Comparison of ENCODE assay signal across 1 cellular context in the genomic region with DNA sequence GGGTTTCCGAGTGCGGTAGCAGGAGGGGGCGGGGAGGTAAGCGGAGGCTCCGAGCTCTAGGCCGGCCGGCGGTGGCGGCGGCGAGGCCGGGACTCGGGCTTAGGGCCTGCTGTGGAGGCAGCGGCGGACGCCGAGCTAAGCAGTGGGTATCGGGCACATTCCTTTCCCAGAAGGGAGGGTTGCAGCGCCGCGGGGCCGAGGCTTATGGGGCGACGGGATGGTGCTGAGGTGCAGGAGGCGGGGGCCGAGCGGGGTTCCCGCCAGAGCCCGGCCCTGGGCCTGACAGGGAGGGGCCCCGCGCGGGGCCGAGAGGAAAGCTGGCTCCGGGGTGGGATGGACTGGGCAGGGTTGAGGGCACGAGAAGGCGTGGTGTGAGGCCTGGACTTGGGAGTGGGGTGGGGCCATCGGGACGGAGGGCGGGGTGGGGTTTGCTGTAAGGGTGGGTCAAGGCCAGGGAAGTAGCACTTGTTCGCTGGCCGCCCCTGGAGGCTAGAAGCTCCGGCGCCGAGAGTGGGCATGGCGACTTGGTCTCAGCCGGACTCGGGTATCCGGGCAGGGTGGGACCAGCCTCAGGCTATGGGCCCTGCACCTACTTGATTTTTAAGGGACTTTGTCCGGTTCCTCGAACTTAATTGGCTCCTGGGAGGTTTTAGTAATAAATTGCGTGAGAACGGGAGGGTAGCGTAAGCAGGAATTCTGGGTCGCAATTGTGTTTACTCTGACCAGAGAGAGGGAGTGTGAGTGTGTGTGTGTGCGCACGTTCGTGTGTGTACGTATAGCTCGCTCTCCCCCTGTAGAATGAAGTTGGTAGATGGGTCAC.
A peak's percentile ranks its signal among the peaks of the same experiment; 100 is the strongest.
TF ChIP-seq lines count a peak whose summit lies in the region.

A gene with protein sequence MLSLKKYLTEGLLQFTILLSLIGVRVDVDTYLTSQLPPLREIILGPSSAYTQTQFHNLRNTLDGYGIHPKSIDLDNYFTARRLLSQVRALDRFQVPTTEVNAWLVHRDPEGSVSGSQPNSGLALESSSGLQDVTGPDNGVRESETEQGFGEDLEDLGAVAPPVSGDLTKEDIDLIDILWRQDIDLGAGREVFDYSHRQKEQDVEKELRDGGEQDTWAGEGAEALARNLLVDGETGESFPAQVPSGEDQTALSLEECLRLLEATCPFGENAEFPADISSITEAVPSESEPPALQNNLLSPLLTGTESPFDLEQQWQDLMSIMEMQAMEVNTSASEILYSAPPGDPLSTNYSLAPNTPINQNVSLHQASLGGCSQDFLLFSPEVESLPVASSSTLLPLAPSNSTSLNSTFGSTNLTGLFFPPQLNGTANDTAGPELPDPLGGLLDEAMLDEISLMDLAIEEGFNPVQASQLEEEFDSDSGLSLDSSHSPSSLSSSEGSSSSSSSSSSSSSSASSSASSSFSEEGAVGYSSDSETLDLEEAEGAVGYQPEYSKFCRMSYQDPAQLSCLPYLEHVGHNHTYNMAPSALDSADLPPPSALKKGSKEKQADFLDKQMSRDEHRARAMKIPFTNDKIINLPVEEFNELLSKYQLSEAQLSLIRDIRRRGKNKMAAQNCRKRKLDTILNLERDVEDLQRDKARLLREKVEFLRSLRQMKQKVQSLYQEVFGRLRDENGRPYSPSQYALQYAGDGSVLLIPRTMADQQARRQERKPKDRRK (plus strand): TSS at position 39 of the 820 bp plus-strand sequence. CDS start 2,760 bp downstream, outside the sequence.

TF ChIP-seq in HepG2, 621 proteins besides CTCF, POLR2A, EP300 and RAD21 (continued from another document and continues in another):
- no peak for TF ChIP-seq ZNF180 (CRISPR knock-in tag; IDR thresholded peaks at IDR 0.05; ENCODE audit: borderline replicate concordance, low read depth)
- TF ChIP-seq ATAD3A (CRISPR knock-in tag; IDR thresholded peaks at IDR 0.05) = no peak
- no peak for TF ChIP-seq ZNF496 (CRISPR knock-in tag; IDR thresholded peaks at IDR 0.05; ENCODE audit: insufficient replicate concordance)
- TF ChIP-seq, protein P1, sequence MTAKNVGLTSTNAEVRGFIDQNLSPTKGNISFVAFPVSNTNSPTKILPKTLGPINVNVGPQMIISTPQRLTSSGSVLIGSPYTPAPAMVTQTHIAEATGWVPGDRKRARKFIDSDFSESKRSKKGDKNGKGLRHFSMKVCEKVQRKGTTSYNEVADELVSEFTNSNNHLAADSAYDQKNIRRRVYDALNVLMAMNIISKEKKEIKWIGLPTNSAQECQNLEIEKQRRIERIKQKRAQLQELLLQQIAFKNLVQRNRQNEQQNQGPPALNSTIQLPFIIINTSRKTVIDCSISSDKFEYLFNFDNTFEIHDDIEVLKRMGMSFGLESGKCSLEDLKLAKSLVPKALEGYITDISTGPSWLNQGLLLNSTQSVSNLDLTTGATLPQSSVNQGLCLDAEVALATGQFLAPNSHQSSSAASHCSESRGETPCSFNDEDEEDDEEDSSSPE (CRISPR knock-in tag; IDR thresholded peaks at IDR 0.05) = peak; percentile 69
- no peak; the same call in 1 of the 2 replicates for TF ChIP-seq MTF2 (CRISPR knock-in tag; IDR thresholded peaks at IDR 0.05; ENCODE audit: borderline replicate concordance)
- TF ChIP-seq DNMT3B (CRISPR knock-in tag; conservative IDR thresholded peaks at IDR 0.05) = no peak
- TF ChIP-seq, protein P2, sequence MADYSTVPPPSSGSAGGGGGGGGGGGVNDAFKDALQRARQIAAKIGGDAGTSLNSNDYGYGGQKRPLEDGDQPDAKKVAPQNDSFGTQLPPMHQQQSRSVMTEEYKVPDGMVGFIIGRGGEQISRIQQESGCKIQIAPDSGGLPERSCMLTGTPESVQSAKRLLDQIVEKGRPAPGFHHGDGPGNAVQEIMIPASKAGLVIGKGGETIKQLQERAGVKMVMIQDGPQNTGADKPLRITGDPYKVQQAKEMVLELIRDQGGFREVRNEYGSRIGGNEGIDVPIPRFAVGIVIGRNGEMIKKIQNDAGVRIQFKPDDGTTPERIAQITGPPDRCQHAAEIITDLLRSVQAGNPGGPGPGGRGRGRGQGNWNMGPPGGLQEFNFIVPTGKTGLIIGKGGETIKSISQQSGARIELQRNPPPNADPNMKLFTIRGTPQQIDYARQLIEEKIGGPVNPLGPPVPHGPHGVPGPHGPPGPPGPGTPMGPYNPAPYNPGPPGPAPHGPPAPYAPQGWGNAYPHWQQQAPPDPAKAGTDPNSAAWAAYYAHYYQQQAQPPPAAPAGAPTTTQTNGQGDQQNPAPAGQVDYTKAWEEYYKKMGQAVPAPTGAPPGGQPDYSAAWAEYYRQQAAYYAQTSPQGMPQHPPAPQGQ (CRISPR knock-in tag; IDR thresholded peaks at IDR 0.05; ENCODE audit: borderline replicate concordance) = 0 out of 2 replicates have a peak, but pooled peaks have one; percentile 81
- peak; percentile 86 for TF ChIP-seq FOXO1 (CRISPR knock-in tag; IDR thresholded peaks at IDR 0.05)
- TF ChIP-seq GABPB1 (CRISPR knock-in tag; IDR thresholded peaks at IDR 0.05) = peak; percentile 88; the same call in 1 of the 2 replicates
- TF ChIP-seq, protein P3, sequence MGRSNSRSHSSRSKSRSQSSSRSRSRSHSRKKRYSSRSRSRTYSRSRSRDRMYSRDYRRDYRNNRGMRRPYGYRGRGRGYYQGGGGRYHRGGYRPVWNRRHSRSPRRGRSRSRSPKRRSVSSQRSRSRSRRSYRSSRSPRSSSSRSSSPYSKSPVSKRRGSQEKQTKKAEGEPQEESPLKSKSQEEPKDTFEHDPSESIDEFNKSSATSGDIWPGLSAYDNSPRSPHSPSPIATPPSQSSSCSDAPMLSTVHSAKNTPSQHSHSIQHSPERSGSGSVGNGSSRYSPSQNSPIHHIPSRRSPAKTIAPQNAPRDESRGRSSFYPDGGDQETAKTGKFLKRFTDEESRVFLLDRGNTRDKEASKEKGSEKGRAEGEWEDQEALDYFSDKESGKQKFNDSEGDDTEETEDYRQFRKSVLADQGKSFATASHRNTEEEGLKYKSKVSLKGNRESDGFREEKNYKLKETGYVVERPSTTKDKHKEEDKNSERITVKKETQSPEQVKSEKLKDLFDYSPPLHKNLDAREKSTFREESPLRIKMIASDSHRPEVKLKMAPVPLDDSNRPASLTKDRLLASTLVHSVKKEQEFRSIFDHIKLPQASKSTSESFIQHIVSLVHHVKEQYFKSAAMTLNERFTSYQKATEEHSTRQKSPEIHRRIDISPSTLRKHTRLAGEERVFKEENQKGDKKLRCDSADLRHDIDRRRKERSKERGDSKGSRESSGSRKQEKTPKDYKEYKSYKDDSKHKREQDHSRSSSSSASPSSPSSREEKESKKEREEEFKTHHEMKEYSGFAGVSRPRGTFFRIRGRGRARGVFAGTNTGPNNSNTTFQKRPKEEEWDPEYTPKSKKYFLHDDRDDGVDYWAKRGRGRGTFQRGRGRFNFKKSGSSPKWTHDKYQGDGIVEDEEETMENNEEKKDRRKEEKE (IDR thresholded peaks at IDR 0.05) = no peak
- TF ChIP-seq, protein P4, sequence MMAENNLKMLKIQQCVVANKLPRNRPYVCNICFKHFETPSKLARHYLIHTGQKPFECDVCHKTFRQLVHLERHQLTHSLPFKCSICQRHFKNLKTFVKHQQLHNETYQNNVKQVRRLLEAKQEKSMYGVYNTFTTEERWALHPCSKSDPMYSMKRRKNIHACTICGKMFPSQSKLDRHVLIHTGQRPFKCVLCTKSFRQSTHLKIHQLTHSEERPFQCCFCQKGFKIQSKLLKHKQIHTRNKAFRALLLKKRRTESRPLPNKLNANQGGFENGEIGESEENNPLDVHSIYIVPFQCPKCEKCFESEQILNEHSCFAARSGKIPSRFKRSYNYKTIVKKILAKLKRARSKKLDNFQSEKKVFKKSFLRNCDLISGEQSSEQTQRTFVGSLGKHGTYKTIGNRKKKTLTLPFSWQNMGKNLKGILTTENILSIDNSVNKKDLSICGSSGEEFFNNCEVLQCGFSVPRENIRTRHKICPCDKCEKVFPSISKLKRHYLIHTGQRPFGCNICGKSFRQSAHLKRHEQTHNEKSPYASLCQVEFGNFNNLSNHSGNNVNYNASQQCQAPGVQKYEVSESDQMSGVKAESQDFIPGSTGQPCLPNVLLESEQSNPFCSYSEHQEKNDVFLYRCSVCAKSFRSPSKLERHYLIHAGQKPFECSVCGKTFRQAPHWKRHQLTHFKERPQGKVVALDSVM (CRISPR knock-in tag; IDR thresholded peaks at IDR 0.05) = peak; percentile 81
- TF ChIP-seq, protein P5, sequence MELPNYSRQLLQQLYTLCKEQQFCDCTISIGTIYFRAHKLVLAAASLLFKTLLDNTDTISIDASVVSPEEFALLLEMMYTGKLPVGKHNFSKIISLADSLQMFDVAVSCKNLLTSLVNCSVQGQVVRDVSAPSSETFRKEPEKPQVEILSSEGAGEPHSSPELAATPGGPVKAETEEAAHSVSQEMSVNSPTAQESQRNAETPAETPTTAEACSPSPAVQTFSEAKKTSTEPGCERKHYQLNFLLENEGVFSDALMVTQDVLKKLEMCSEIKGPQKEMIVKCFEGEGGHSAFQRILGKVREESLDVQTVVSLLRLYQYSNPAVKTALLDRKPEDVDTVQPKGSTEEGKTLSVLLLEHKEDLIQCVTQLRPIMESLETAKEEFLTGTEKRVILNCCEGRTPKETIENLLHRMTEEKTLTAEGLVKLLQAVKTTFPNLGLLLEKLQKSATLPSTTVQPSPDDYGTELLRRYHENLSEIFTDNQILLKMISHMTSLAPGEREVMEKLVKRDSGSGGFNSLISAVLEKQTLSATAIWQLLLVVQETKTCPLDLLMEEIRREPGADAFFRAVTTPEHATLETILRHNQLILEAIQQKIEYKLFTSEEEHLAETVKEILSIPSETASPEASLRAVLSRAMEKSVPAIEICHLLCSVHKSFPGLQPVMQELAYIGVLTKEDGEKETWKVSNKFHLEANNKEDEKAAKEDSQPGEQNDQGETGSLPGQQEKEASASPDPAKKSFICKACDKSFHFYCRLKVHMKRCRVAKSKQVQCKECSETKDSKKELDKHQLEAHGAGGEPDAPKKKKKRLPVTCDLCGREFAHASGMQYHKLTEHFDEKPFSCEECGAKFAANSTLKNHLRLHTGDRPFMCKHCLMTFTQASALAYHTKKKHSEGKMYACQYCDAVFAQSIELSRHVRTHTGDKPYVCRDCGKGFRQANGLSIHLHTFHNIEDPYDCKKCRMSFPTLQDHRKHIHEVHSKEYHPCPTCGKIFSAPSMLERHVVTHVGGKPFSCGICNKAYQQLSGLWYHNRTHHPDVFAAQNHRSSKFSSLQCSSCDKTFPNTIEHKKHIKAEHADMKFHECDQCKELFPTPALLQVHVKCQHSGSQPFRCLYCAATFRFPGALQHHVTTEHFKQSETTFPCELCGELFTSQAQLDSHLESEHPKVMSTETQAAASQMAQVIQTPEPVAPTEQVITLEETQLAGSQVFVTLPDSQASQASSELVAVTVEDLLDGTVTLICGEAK (IDR thresholded peaks at IDR 0.05) = no peak
- TF ChIP-seq, protein P5 (CRISPR knock-in tag; IDR thresholded peaks at IDR 0.05) = peak; percentile 0; the same call in 1 of the 2 replicates
- TF ChIP-seq ZFP82 (CRISPR knock-in tag; IDR thresholded peaks at IDR 0.05; ENCODE audit: borderline replicate concordance) = 0 out of 2 replicates have a peak, but pooled peaks have one; percentile 73
- peak; percentile 87 for TF ChIP-seq ARNT2 (CRISPR knock-in tag; IDR thresholded peaks at IDR 0.05; ENCODE audit: low read depth)
- no peak for TF ChIP-seq MAFF (IDR thresholded peaks at IDR 0.05; ENCODE audit: low read depth, low read length)
- TF ChIP-seq PHF20 (CRISPR knock-in tag; IDR thresholded peaks at IDR 0.05) = no peak; the same call in 1 of the 2 replicates
- no peak; the same call in 1 of the 2 replicates for TF ChIP-seq ZNF879 (CRISPR knock-in tag; IDR thresholded peaks at IDR 0.05)
- TF ChIP-seq, protein P6, sequence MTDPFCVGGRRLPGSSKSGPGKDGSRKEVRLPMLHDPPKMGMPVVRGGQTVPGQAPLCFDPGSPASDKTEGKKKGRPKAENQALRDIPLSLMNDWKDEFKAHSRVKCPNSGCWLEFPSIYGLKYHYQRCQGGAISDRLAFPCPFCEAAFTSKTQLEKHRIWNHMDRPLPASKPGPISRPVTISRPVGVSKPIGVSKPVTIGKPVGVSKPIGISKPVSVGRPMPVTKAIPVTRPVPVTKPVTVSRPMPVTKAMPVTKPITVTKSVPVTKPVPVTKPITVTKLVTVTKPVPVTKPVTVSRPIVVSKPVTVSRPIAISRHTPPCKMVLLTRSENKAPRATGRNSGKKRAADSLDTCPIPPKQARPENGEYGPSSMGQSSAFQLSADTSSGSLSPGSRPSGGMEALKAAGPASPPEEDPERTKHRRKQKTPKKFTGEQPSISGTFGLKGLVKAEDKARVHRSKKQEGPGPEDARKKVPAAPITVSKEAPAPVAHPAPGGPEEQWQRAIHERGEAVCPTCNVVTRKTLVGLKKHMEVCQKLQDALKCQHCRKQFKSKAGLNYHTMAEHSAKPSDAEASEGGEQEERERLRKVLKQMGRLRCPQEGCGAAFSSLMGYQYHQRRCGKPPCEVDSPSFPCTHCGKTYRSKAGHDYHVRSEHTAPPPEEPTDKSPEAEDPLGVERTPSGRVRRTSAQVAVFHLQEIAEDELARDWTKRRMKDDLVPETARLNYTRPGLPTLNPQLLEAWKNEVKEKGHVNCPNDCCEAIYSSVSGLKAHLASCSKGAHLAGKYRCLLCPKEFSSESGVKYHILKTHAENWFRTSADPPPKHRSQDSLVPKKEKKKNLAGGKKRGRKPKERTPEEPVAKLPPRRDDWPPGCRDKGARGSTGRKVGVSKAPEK (CRISPR knock-in tag; IDR thresholded peaks at IDR 0.05; ENCODE audit: borderline replicate concordance) = 0 out of 2 replicates have a peak, but pooled peaks have one; percentile 48
- no peak for TF ChIP-seq ZNF256 (CRISPR knock-in tag; conservative IDR thresholded peaks at IDR 0.05)
- TF ChIP-seq, protein P7, sequence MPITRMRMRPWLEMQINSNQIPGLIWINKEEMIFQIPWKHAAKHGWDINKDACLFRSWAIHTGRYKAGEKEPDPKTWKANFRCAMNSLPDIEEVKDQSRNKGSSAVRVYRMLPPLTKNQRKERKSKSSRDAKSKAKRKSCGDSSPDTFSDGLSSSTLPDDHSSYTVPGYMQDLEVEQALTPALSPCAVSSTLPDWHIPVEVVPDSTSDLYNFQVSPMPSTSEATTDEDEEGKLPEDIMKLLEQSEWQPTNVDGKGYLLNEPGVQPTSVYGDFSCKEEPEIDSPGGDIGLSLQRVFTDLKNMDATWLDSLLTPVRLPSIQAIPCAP (CRISPR knock-in tag; IDR thresholded peaks at IDR 0.05; ENCODE audit: low read depth) = 0 out of 2 replicates have a peak, but pooled peaks have one; percentile 49
